In genomic region chr4:7781361-7781760, GRCh38 we compare ENCODE assay signal across 1 cellular context.
A peak's percentile ranks its signal among the peaks of the same experiment; 100 is the strongest.
TF ChIP-seq lines count a peak whose summit lies in the region.

No MANE protein-coding gene starts in this region.

TF ChIP-seq in K562, 482 proteins besides CTCF, POLR2A, EP300 and RAD21 (continued from another document):
- TF ChIP-seq ZBTB40 (IDR thresholded peaks at IDR 0.05) (0 out of 2 replicates have a peak, but pooled peaks have one; percentile 22), ZBTB40 (CRISPR knock-in tag; IDR thresholded peaks at IDR 0.05) (no peak)
TF ChIP-seq in K562: peak in this region for 8.
